ENCODE assay signal across 1 cellular context in genomic region chr10:90887555-90887954, GRCh38.
TF ChIP-seq lines count a peak whose summit lies in the region.

No MANE protein-coding gene starts in this region.

TF ChIP-seq in HepG2, 621 proteins besides CTCF, POLR2A, EP300 and RAD21:
- TF ChIP-seq CEBPB (IDR thresholded peaks at IDR 0.05; ENCODE audit: borderline replicate concordance, low read depth, low read length) (0 out of 2 replicates have a peak, but pooled peaks have one; percentile 16), HOXA5 (CRISPR knock-in tag; IDR thresholded peaks at IDR 0.05) (no peak), PREB (CRISPR knock-in tag; IDR thresholded peaks at IDR 0.05) (no peak), NFIC (IDR thresholded peaks at IDR 0.05; ENCODE audit: low read length) (no peak), ZNF142 (CRISPR knock-in tag; IDR thresholded peaks at IDR 0.05) (no peak), ATM (IDR thresholded peaks at IDR 0.05; ENCODE audit: borderline replicate concordance) (no peak), ZNF44 (CRISPR knock-in tag; IDR thresholded peaks at IDR 0.05) (no peak)
